Comparison of ENCODE assay signal across 1 cellular context in the genomic region with DNA sequence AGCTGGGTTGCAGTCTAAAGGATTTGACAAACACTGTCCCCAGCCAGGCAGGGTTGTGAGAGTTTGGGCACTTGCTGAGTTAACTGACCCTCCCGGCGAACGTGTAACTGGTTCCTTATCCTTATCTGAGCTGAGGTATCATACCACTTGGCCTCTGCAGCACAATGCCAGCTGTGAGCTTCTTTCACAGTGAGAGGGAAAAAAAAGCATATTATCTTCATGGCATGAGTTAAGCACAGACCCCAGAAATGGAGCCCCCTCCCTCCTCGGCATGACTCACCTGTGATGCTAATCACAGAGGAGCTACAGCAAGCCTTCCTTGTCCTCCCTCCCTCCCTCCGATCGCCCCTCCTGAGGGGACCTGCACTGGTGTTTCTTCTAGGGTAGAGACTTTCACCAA.
TF ChIP-seq lines count a peak whose summit lies in the region.

No MANE protein-coding gene starts in this region.

TF ChIP-seq in H1, 55 proteins besides CTCF, POLR2A, EP300 and RAD21 (continued from another document):
- TF ChIP-seq JUND (IDR thresholded peaks at IDR 0.05; ENCODE audit: low read length) (no peak), HDAC6 (IDR thresholded peaks at IDR 0.05; ENCODE audit: low read depth, low read length) (no peak), CREB1 (IDR thresholded peaks at IDR 0.05) (no peak), RNF2 (IDR thresholded peaks at IDR 0.05; ENCODE audit: borderline replicate concordance, low read depth, low read length, missing control alignments, poor library complexity, severe bottlenecking) (no peak), TAF1 (IDR thresholded peaks at IDR 0.05; ENCODE audit: low read depth, low read length) (no peak), SUZ12 (IDR thresholded peaks at IDR 0.05; ENCODE audit: low read length) (no peak), TBP (IDR thresholded peaks at IDR 0.05; ENCODE audit: low read depth, low read length) (no peak), EZH2 (IDR thresholded peaks at IDR 0.05; ENCODE audit: low read depth, low read length, severe bottlenecking) (no peak), SIX5 (IDR thresholded peaks at IDR 0.05; ENCODE audit: low read depth, low read length) (no peak), TCF12 (IDR thresholded peaks at IDR 0.05; ENCODE audit: low read depth, low read length) (no peak)
- TF ChIP-seq, protein P1, sequence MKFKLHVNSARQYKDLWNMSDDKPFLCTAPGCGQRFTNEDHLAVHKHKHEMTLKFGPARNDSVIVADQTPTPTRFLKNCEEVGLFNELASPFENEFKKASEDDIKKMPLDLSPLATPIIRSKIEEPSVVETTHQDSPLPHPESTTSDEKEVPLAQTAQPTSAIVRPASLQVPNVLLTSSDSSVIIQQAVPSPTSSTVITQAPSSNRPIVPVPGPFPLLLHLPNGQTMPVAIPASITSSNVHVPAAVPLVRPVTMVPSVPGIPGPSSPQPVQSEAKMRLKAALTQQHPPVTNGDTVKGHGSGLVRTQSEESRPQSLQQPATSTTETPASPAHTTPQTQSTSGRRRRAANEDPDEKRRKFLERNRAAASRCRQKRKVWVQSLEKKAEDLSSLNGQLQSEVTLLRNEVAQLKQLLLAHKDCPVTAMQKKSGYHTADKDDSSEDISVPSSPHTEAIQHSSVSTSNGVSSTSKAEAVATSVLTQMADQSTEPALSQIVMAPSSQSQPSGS (IDR thresholded peaks at IDR 0.05; ENCODE audit: low read length), result no peak
